In genomic region chr1:52582116-52582696, GRCh38 we compare ENCODE assay signal across 3 cellular contexts.
TF ChIP-seq lines count a peak whose summit lies in the region.

No MANE protein-coding gene starts in this region.

TF ChIP-seq in HepG2, 621 proteins besides CTCF, POLR2A, EP300 and RAD21:
- TF ChIP-seq HHEX (CRISPR knock-in tag; IDR thresholded peaks at IDR 0.05) (no peak), ZNF121 (CRISPR knock-in tag; IDR thresholded peaks at IDR 0.05) (peak; percentile 71; the same call in 1 of the 2 replicates)

TF ChIP-seq in WTC11, 78 proteins besides CTCF, POLR2A, EP300 and RAD21:
- TF ChIP-seq ZNF121 (CRISPR knock-in tag; IDR thresholded peaks at IDR 0.05) = peak; percentile 90
- TF ChIP-seq MYBL2 (CRISPR knock-in tag; IDR thresholded peaks at IDR 0.05) = no peak
- no peak for TF ChIP-seq ZNF232 (CRISPR knock-in tag; IDR thresholded peaks at IDR 0.05)
TF ChIP-seq in WTC11: peak in this region for 1.

TF ChIP-seq in SK-N-SH, 30 proteins besides CTCF, POLR2A, EP300 and RAD21:
- TF ChIP-seq USF2 (IDR thresholded peaks at IDR 0.05; ENCODE audit: borderline replicate concordance, low read depth, low read length) (no peak), NFIC (IDR thresholded peaks at IDR 0.05; ENCODE audit: borderline replicate concordance) (no peak), JUND (IDR thresholded peaks at IDR 0.05) (no peak), TAF1 (IDR thresholded peaks at IDR 0.05; ENCODE audit: borderline replicate concordance, low read depth, low read length) (no peak), EZH2phosphoT487 (IDR thresholded peaks at IDR 0.05; ENCODE audit: borderline replicate concordance, low read depth) (no peak), CHD2 (IDR thresholded peaks at IDR 0.05; ENCODE audit: low read length, partially characterized antibody) (no peak), TEAD4 (IDR thresholded peaks at IDR 0.05; ENCODE audit: borderline replicate concordance, insufficient read depth) (no peak), RXRA (IDR thresholded peaks at IDR 0.05; ENCODE audit: borderline replicate concordance, low read depth) (no peak), MAX (IDR thresholded peaks at IDR 0.05; ENCODE audit: low read depth) (no peak), ZBTB33 (IDR thresholded peaks at IDR 0.05; ENCODE audit: borderline replicate concordance, low read depth) (no peak), GABPA (IDR thresholded peaks at IDR 0.05; ENCODE audit: low read depth) (no peak), NRF1 (IDR thresholded peaks at IDR 0.05; ENCODE audit: low read depth, low read length) (no peak), FOSL2 (IDR thresholded peaks at IDR 0.05; ENCODE audit: borderline replicate concordance, low read depth) (no peak), TCF12 (IDR thresholded peaks at IDR 0.05) (no peak), RFX5 (IDR thresholded peaks at IDR 0.05; ENCODE audit: low read length) (no peak), USF1 (IDR thresholded peaks at IDR 0.05; ENCODE audit: borderline replicate concordance, low read depth) (no peak), MXI1 (IDR thresholded peaks at IDR 0.05; ENCODE audit: low read depth, low read length) (no peak), GATA2 (CRISPR knock-in tag; IDR thresholded peaks at IDR 0.05) (no peak), SMC3 (IDR thresholded peaks at IDR 0.05; ENCODE audit: low read depth, low read length) (no peak)
